In genomic region chr11:45665206-45665932, GRCh38 we compare ENCODE assay signal across 1 cellular context.
TF ChIP-seq lines count a peak whose summit lies in the region.

Gene CHST1 (minus strand): TSS chr11:45665622. CDS start chr11:45650923, 14,699 bp downstream.

TF ChIP-seq in HCT116, 20 proteins besides CTCF, POLR2A, EP300 and RAD21 (continued from another document):
- TF ChIP-seq REST (IDR thresholded peaks at IDR 0.05; ENCODE audit: low read depth) (no peak), CBX3 (IDR thresholded peaks at IDR 0.05; ENCODE audit: low read depth) (no peak), JUND (IDR thresholded peaks at IDR 0.05) (no peak), ELF1 (IDR thresholded peaks at IDR 0.05; ENCODE audit: borderline replicate concordance, low read depth) (no peak), ATF3 (IDR thresholded peaks at IDR 0.05) (no peak), YY1 (IDR thresholded peaks at IDR 0.05; ENCODE audit: extremely low read depth, insufficient replicate concordance, low read depth, low read length) (no peak)
